ENCODE assay signal across 10 cellular contexts in genomic region chr17:13600475-13601316, GRCh38. TPM values are rescaled to one million over a fixed set of nuclear protein-coding genes. Genes with fewer than 3 reads are reported as not detected.
DNase-seq lines count a peak whose midpoint lies in the region; ATAC-seq and TF ChIP-seq lines count a peak whose summit lies in the region.
"Had no signal": no experiment of that assay in that cellular context is flagged by ENCODE, and none has a peak within 500 bp of the region (broad histone marks: within the 10 kb centered on the region; RNA-seq: fewer than 3 reads in every experiment).

No MANE protein-coding gene starts in this region.

- H3K4me3 Mint-ChIP-seq in MCF 10A (ENCODE audit: unreplicated experiment) = peak overlapping the region; percentile 88
- peak overlapping the region; percentile 68 for H3K4me3 Mint-ChIP-seq in stimulated activated effector memory CD8-positive, alpha-beta T cell treated with anti-CD3 and anti-CD28 coated beads, Interleukin-12 subunit alpha, Interleukin-12 subunit beta, amount 100 ng/mL, for 72 hours
- H3K4me3 Mint-ChIP-seq in activated CD4-positive, alpha-beta memory T cell treated with anti-CD3 and anti-CD28 coated beads, Interleukin-2, amount 10 ng/mL, durations not matched to agents 7 days and 5 days = no peak overlapping the region
- H3K4me3 Mint-ChIP-seq: IgD-negative memory B cell; natural killer cell treated with Interleukin-12 subunit alpha and Interleukin-12 subunit beta and Interleukin-15 and Interleukin-18, amount 100 ng/mL, for 72 hours had no signal

- no peaks in the 10 kb centered on the region for H4K20me1 ChIP-seq in Karpas-422 (ENCODE audit: insufficient read depth, low read depth, low read length)

- no peak overlapping the region for H2AFZ ChIP-seq in Karpas-422 (ENCODE audit: low read length)

- H3K79me2 ChIP-seq in Karpas-422 (ENCODE audit: low read length) = no peaks in the 10 kb centered on the region

- CTCF ChIA-PET in MCF 10A (lab: Yijun Ruan, JAX) = interaction anchor here (0.5 to 1.0 kb wide), 4 partner anchors 345 to 1579 kb away, joined by 3 to 4 read pairs (median 3); no protein-coding TSS in a partner anchor
- CTCF ChIA-PET in activated CD4-positive, alpha-beta memory T cell treated with anti-CD3 and anti-CD28 coated beads, Interleukin-2, amount 10 ng/mL, durations not matched to agents 7 days and 5 days (lab: Charles Lee) = no interaction called here

- H3K4me2 ChIP-seq in Karpas-422 (ENCODE audit: low read depth, low read length, poor library complexity, severe bottlenecking) = no peak overlapping the region

- peaks cover 39% of the 10 kb centered on the region for H3K4me1 Mint-ChIP-seq in MCF 10A (ENCODE audit: insufficient read depth, unreplicated experiment)
- H3K4me1 Mint-ChIP-seq in stimulated activated effector memory CD8-positive, alpha-beta T cell treated with anti-CD3 and anti-CD28 coated beads, Interleukin-12 subunit alpha, Interleukin-12 subunit beta, amount 100 ng/mL, for 72 hours = peaks cover 10% of the 10 kb centered on the region
- H3K4me1 Mint-ChIP-seq in activated CD4-positive, alpha-beta memory T cell treated with anti-CD3 and anti-CD28 coated beads, Interleukin-2, amount 10 ng/mL, durations not matched to agents 7 days and 5 days = peaks cover 12% of the 10 kb centered on the region

- DNase-seq in HFF-Myc (ENCODE audit: extremely low read depth, low read depth) (no peak), MCF 10A (ENCODE audit: unreplicated experiment) (no peak), islet precursor cell (peak; percentile 80), Karpas-422 (no peak), NOMO-1 treated with DMSO at 0.1 percent for 48 hours (lab: John Stamatoyannopoulos, UW; ENCODE audit: unreplicated experiment) (no peak)
- no peak for DNase-seq in stimulated activated effector memory CD8-positive, alpha-beta T cell treated with anti-CD3 and anti-CD28 coated beads, Interleukin-12 subunit alpha, Interleukin-12 subunit beta, amount 100 ng/mL, for 72 hours (ENCODE audit: low spot score in 2 of 2)
- DNase-seq in activated CD4-positive, CD25-positive, alpha-beta regulatory T cell treated with anti-CD3 and anti-CD28 coated beads, Interleukin-2, amount 50 U/mL, for 72 hours = no peak
- no peak for DNase-seq in activated CD4-positive, alpha-beta memory T cell treated with anti-CD3 and anti-CD28 coated beads, Interleukin-2, amount 10 ng/mL, durations not matched to agents 7 days and 5 days

- intact Hi-C loops in MCF 10A (cut with micrococcal nuclease) = loop anchor here (1.0 kb wide), 1 partner anchor 469 kb away; the partner anchor contains the start of gene COX10

- H3K9me3 Mint-ChIP-seq in MCF 10A (ENCODE audit: unreplicated experiment) = no peaks in the 10 kb centered on the region
- H3K9me3 Mint-ChIP-seq in stimulated activated effector memory CD8-positive, alpha-beta T cell treated with anti-CD3 and anti-CD28 coated beads, Interleukin-12 subunit alpha, Interleukin-12 subunit beta, amount 100 ng/mL, for 72 hours = no peaks in the 10 kb centered on the region
- no peaks in the 10 kb centered on the region for H3K9me3 Mint-ChIP-seq in activated CD4-positive, alpha-beta memory T cell treated with anti-CD3 and anti-CD28 coated beads, Interleukin-2, amount 10 ng/mL, durations not matched to agents 7 days and 5 days
- H3K9me3 Mint-ChIP-seq: IgD-negative memory B cell; natural killer cell treated with Interleukin-12 subunit alpha and Interleukin-12 subunit beta and Interleukin-15 and Interleukin-18, amount 100 ng/mL, for 72 hours had no signal

- H3K27ac Mint-ChIP-seq in MCF 10A (ENCODE audit: low read depth, unreplicated experiment) = peak overlapping the region; percentile 79
- no peak overlapping the region for H3K27ac Mint-ChIP-seq in stimulated activated effector memory CD8-positive, alpha-beta T cell treated with anti-CD3 and anti-CD28 coated beads, Interleukin-12 subunit alpha, Interleukin-12 subunit beta, amount 100 ng/mL, for 72 hours
- no peak overlapping the region for H3K27ac Mint-ChIP-seq in activated CD4-positive, alpha-beta memory T cell treated with anti-CD3 and anti-CD28 coated beads, Interleukin-2, amount 10 ng/mL, durations not matched to agents 7 days and 5 days
- H3K27ac Mint-ChIP-seq: IgD-negative memory B cell; natural killer cell treated with Interleukin-12 subunit alpha and Interleukin-12 subunit beta and Interleukin-15 and Interleukin-18, amount 100 ng/mL, for 72 hours had no signal

- H3K9me2 ChIP-seq in Karpas-422 (replicated peaks; ENCODE audit: insufficient read depth, low read length) = no peaks in the 10 kb centered on the region

- H3K4me1 ChIP-seq in Karpas-422 (ENCODE audit: low read length) = no peaks in the 10 kb centered on the region

- 0 out of 2 replicates have a peak, but pooled peaks cover 3% of the 10 kb centered on the region for H3K27me3 ChIP-seq in Karpas-422 (ENCODE audit: low read length)

- no peak for TF ChIP-seq CTCF in HFF-Myc (IDR thresholded peaks at IDR 0.05; ENCODE audit: low read depth, low read length, missing control alignments)
- TF ChIP-seq CTCF in MCF 10A (IDR thresholded peaks at IDR 0.05; ENCODE audit: unreplicated experiment) = no peak

- H3K4me3 ChIP-seq in HFF-Myc (replicated peaks; ENCODE audit: low read depth, low read length) (peak overlapping the region; percentile 87), Karpas-422 (ENCODE audit: low read length) (no peak overlapping the region)

- no TSS peak for BruUV-seq in MCF 10A (replicated peaks; lab: Mats Ljungman, UMichigan)

- H3K27me3 Mint-ChIP-seq in MCF 10A (ENCODE audit: insufficient read depth, unreplicated experiment) = no peaks in the 10 kb centered on the region
- H3K27me3 Mint-ChIP-seq in activated CD4-positive, alpha-beta memory T cell treated with anti-CD3 and anti-CD28 coated beads, Interleukin-2, amount 10 ng/mL, durations not matched to agents 7 days and 5 days = peaks cover 64% of the 10 kb centered on the region

- peak; percentile 39 for ATAC-seq in stimulated activated effector memory CD8-positive, alpha-beta T cell treated with anti-CD3 and anti-CD28 coated beads, Interleukin-12 subunit alpha, Interleukin-12 subunit beta, amount 100 ng/mL, for 72 hours

- H3K36me3 Mint-ChIP-seq in MCF 10A (ENCODE audit: insufficient read depth, unreplicated experiment) = no peaks in the 10 kb centered on the region
- H3K36me3 Mint-ChIP-seq in stimulated activated effector memory CD8-positive, alpha-beta T cell treated with anti-CD3 and anti-CD28 coated beads, Interleukin-12 subunit alpha, Interleukin-12 subunit beta, amount 100 ng/mL, for 72 hours = peaks cover 6% of the 10 kb centered on the region
- H3K36me3 Mint-ChIP-seq in activated CD4-positive, alpha-beta memory T cell treated with anti-CD3 and anti-CD28 coated beads, Interleukin-2, amount 10 ng/mL, durations not matched to agents 7 days and 5 days (ENCODE audit: low read depth) = no peaks in the 10 kb centered on the region
- H3K36me3 Mint-ChIP-seq: natural killer cell treated with Interleukin-12 subunit alpha and Interleukin-12 subunit beta and Interleukin-15 and Interleukin-18, amount 100 ng/mL, for 72 hours had no signal

- H3K36me3 ChIP-seq in Karpas-422 (ENCODE audit: insufficient read depth, low read length) = no peaks in the 10 kb centered on the region

- no peaks in the 10 kb centered on the region for H3K9me3 ChIP-seq in Karpas-422 (ENCODE audit: low read length)

- H3K27ac ChIP-seq in Karpas-422 (ENCODE audit: low read length) = no peak overlapping the region

- POLR2A ChIA-PET in MCF 10A (lab: Yijun Ruan, JAX) = interaction anchor here (0.7 to 1.8 kb wide), 6 partner anchors 127 to 702 kb away, joined by 3 to 13 read pairs (median 4); partner anchors contain the start of gene HS3ST3B1
- POLR2A ChIA-PET in activated CD4-positive, alpha-beta memory T cell treated with anti-CD3 and anti-CD28 coated beads, Interleukin-2, amount 10 ng/mL, durations not matched to agents 7 days and 5 days (lab: Charles Lee) = interaction anchor here (1.2 kb wide), 1 partner anchor 701 kb away, joined by 3 read pairs; no protein-coding TSS in a partner anchor

- H3K9ac ChIP-seq in Karpas-422 (ENCODE audit: low read length) = no peak overlapping the region

RNA-seq across cellular contexts. Expression of gene HS3ST3A1, which starts 1.0 kb away (rescaled TPM):
- total RNA-seq in MCF 10A (2022) = 7.3 and 10.4 TPM in 2 replicates
- not detected in 2 replicates for total RNA-seq in Karpas-422 (2014; rRNA removed; shearing (Covaris generic); ENCODE audit: low replicate concordance)
- 1 to 10 TPM; 2.5 to 2.8 TPM for total RNA-seq in activated CD4-positive, alpha-beta memory T cell treated with anti-CD3 and anti-CD28 coated beads, Interleukin-2, amount 10 ng/mL, durations not matched to agents 7 days and 5 days
